ENCODE assay signal across 27 cellular contexts in the genomic region with DNA sequence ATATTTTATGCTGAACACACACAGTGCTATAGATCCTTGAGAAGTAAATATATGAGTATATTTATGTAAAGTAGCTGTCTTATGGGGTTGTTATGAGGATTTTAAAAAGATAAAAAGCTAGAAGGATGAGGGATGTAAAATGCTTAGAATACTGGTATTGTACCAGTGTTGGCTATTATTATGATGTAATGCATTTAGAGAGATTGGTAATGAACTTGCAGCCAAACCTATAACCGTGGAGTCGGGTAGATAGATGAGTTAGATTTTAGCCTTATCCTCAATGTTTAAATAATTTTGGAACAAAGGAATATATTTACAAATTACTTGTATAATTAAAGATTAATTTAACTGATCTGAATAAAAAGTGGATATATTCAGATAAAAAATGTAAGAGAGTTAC.
"Had no signal": no experiment of that assay in that cellular context is flagged by ENCODE, and none has a peak within 500 bp of the region (broad histone marks: within the 10 kb centered on the region; RNA-seq: fewer than 3 reads in every experiment).

No MANE protein-coding gene starts in this region.

- H3K36me3 ChIP-seq: stomach, suprapubic skin, thoracic aorta, thyroid gland, tibial artery, tibial nerve, transverse colon, upper lobe of left lung, upper lobe of right lung, uterus, vagina had no signal

- H3K9me3 ChIP-seq: suprapubic skin, testis, thyroid gland, upper lobe of right lung, uterus, vagina had no signal

- ATAC-seq: stimulated activated effector memory CD8-positive, alpha-beta T cell treated with anti-CD3 and anti-CD28 coated beads, Interleukin-12 subunit alpha, Interleukin-12 subunit beta, amount 100 ng/mL, for 72 hours; stimulated activated memory B cell treated with anti-CD40 and anti-IgM and Interleukin-4, amounts not matched to agents 10 μg/mL and 1 μg/mL and 100 μg/mL, for 72 hours; stimulated activated naive B cell treated with anti-CD40 and anti-IgM and Interleukin-4, amounts not matched to agents 10 μg/mL and 1 μg/mL and 100 μg/mL, for 72 hours; stimulated activated naive CD8-positive, alpha-beta T cell treated with anti-CD3 and anti-CD28 coated beads, Interleukin-15, amount 100 ng/mL, for 72 hours; stimulated activated naive CD8-positive, alpha-beta T cell treated with anti-CD3 and anti-CD28 coated beads, Interleukin-15, Interleukin-2, amounts not matched to agents 100 U/mL and 50 U/mL, for 24 hours; upper lobe of right lung had no signal

- FAIRE-seq: urothelium cell line had no signal

- H3K4me1 ChIP-seq: stomach, suprapubic skin, testis, thyroid gland, tibial artery, tibial nerve, upper lobe of left lung, upper lobe of right lung, uterus, vagina had no signal

- H3K27ac ChIP-seq: stomach, suprapubic skin, testis, thoracic aorta, thyroid gland, tibial artery, tibial nerve, transverse colon, upper lobe of left lung, upper lobe of right lung, uterus, vagina had no signal

- DNase-seq: stimulated activated CD4-positive, alpha-beta T cell treated with anti-CD3 and anti-CD28 coated beads, Interleukin-2, amount 100 ng/mL, for 48 hours; stimulated activated CD4-positive, alpha-beta T cell treated with anti-CD3 and anti-CD28 coated beads, Interleukin-4, amount 100 ng/mL, for 1 hour; stimulated activated CD4-positive, alpha-beta T cell treated with anti-CD3 and anti-CD28 coated beads, Interleukin-4, amount 100 ng/mL, for 24 hours; stimulated activated CD4-positive, alpha-beta T cell treated with anti-CD3 and anti-CD28 coated beads, Interleukin-4, amount 100 ng/mL, for 4 hours; stimulated activated CD8-positive, alpha-beta memory T cell treated with anti-CD3 and anti-CD28 coated beads, Interleukin-4, amount 100 ng/mL, for 48 hours; stimulated activated naive B cell treated with anti-CD40 and anti-IgM and Interleukin-4, amounts not matched to agents 10 μg/mL and 1 μg/mL and 100 μg/mL, for 72 hours; stimulated activated naive CD4-positive, alpha-beta T cell; stimulated activated naive CD4-positive, alpha-beta T cell treated with Interleukin-2 at 50 U/mL for 16 hours; stimulated activated naive CD8-positive, alpha-beta T cell treated with anti-CD3 and anti-CD28 coated beads, Interleukin-15, amount 100 ng/mL, for 72 hours; stimulated activated naive CD8-positive, alpha-beta T cell treated with anti-CD3 and anti-CD28 coated beads, Interleukin-15, Interleukin-2, amounts not matched to agents 100 U/mL and 50 U/mL, for 24 hours; stomach; substantia nigra; testis; thyroid gland; tibial artery; transverse colon; trophoblast cell; upper lobe of left lung; upper lobe of right lung; uterus had no signal

- H3K4me3 ChIP-seq: stomach, suprapubic skin, testis, thoracic aorta, thyroid gland, tibial artery, tibial nerve, transverse colon, upper lobe of left lung, upper lobe of right lung, uterus, vagina had no signal

- H3K27me3 ChIP-seq: testis, thyroid gland, tibial nerve, transverse colon, upper lobe of left lung, uterus, vagina had no signal
